Comparison of ENCODE assay signal across 22 cellular contexts in the genomic region with DNA sequence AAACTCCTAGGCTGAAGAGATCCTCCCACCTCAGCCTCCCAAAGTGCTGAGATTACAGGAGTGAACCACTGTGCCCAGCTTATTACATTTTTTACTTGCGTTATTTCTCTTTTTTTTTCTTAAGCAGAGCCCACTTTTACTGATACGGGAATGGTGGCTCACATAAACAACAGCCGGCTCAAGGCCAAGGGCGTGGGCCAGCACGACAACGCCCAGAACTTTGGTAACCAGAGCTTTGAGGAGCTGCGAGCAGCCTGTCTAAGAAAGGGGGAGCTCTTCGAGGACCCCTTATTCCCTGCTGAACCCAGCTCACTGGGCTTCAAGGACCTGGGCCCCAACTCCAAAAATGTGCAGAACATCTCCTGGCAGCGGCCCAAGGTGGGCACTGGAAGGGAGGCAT. TPM values are rescaled to one million over a fixed set of nuclear protein-coding genes. Genes with fewer than 3 reads are reported as not detected.
"Had no signal": no experiment of that assay in that cellular context is flagged by ENCODE, and none has a peak within 500 bp of the region (broad histone marks: within the 10 kb centered on the region; RNA-seq: fewer than 3 reads in every experiment).

No MANE protein-coding gene starts in this region.

- H3K4me2 ChIP-seq: smooth muscle cell had no signal

- H3K27ac Mint-ChIP-seq: activated CD8-positive, alpha-beta T cell treated with anti-CD3 and anti-CD28 coated beads for 36 hours; activated naive CD8-positive, alpha-beta T cell; brain; natural killer cell treated with Interleukin-12 subunit alpha and Interleukin-12 subunit beta and Interleukin-15 and Interleukin-18, amount 100 ng/mL, for 72 hours had no signal

- H3K9me3 ChIP-seq: gastrocnemius medialis, left ventricle myocardium inferior, suprapubic skin, upper lobe of right lung had no signal

- H3K36me3 ChIP-seq: gastrocnemius medialis, left ventricle myocardium inferior, suprapubic skin, upper lobe of right lung had no signal

- H3K4me3 ChIP-seq: gastrocnemius medialis, left ventricle myocardium inferior, SK-N-MC, smooth muscle cell, suprapubic skin, upper lobe of right lung had no signal

- H3K27ac ChIP-seq: gastrocnemius medialis, left ventricle myocardium inferior, SK-N-MC, suprapubic skin, upper lobe of right lung had no signal

- H3K9me3 Mint-ChIP-seq: activated CD8-positive, alpha-beta T cell treated with anti-CD3 and anti-CD28 coated beads for 36 hours; central memory CD8-positive, alpha-beta T cell; natural killer cell treated with Interleukin-12 subunit alpha and Interleukin-12 subunit beta and Interleukin-15 and Interleukin-18, amount 100 ng/mL, for 72 hours had no signal

- ATAC-seq: activated CD8-positive, alpha-beta T cell treated with anti-CD3 and anti-CD28 coated beads for 36 hours; gastrocnemius medialis; natural killer cell treated with Interleukin-12 subunit alpha and Interleukin-12 subunit beta and Interleukin-15 and Interleukin-18, amount 100 ng/mL, for 72 hours; stimulated activated naive CD8-positive, alpha-beta T cell treated with anti-CD3 and anti-CD28 coated beads, Interleukin-15, Interleukin-2, amounts not matched to agents 100 U/mL and 50 U/mL, for 24 hours; upper lobe of right lung had no signal

- H3K4me3 Mint-ChIP-seq: activated CD8-positive, alpha-beta T cell treated with anti-CD3 and anti-CD28 coated beads for 36 hours; activated naive CD8-positive, alpha-beta T cell; brain; central memory CD8-positive, alpha-beta T cell; natural killer cell treated with Interleukin-12 subunit alpha and Interleukin-12 subunit beta and Interleukin-15 and Interleukin-18, amount 100 ng/mL, for 72 hours had no signal

- H3K36me3 Mint-ChIP-seq: activated naive CD8-positive, alpha-beta T cell; brain; natural killer cell treated with Interleukin-12 subunit alpha and Interleukin-12 subunit beta and Interleukin-15 and Interleukin-18, amount 100 ng/mL, for 72 hours had no signal

- H3K27me3 ChIP-seq: gastrocnemius medialis, suprapubic skin, upper lobe of right lung had no signal

- DNase-seq: activated CD4-positive, alpha-beta T cell treated with anti-CD3 and anti-CD28 coated beads for 48 hours; activated CD8-positive, alpha-beta T cell treated with anti-CD3 and anti-CD28 coated beads for 36 hours; activated effector memory CD4-positive, alpha-beta T cell treated with anti-CD3 and anti-CD28 coated beads, Interleukin-2, amount 50 U/mL, for 16 hours; activated T-cell treated with anti-CD3 and anti-CD28 coated beads, Interleukin-2, amount 50 U/mL, for 48 hours; cortex of kidney; effector CD4-positive, alpha-beta T cell; gastrocnemius medialis; left ventricle myocardium inferior; mesenchymal stem cell; nucleus accumbens; stimulated activated CD4-positive, alpha-beta T cell treated with anti-CD3 and anti-CD28 coated beads, Interleukin-4, amount 100 ng/mL, for 4 hours; stimulated activated CD8-positive, alpha-beta memory T cell treated with anti-CD3 and anti-CD28 coated beads, Interleukin-4, amount 100 ng/mL, for 48 hours; stimulated activated naive CD8-positive, alpha-beta T cell treated with anti-CD3 and anti-CD28 coated beads, Interleukin-15, Interleukin-2, amounts not matched to agents 100 U/mL and 50 U/mL, for 24 hours; T-helper 9 cell; upper lobe of right lung had no signal

RNA-seq across cellular contexts. Expression of gene CAPN11, which starts 10.5 kb away (rescaled TPM):
- total RNA-seq: natural killer cell treated with Interleukin-12 subunit alpha and Interleukin-12 subunit beta and Interleukin-15 and Interleukin-18, amount 100 ng/mL, for 72 hours; smooth muscle cell had no signal

RNA-seq across cellular contexts. Expression of gene MYMX, which starts 47.6 kb away (rescaled TPM):
- total RNA-seq: activated CD8-positive, alpha-beta T cell treated with anti-CD3 and anti-CD28 coated beads for 36 hours; gastrocnemius medialis; natural killer cell treated with Interleukin-12 subunit alpha and Interleukin-12 subunit beta and Interleukin-15 and Interleukin-18, amount 100 ng/mL, for 72 hours; smooth muscle cell; suprapubic skin had no signal
- polyA plus RNA-seq: smooth muscle cell had no signal
